In genomic region chr6:168226095-168226781, GRCh38 we compare ENCODE assay signal across 21 cellular contexts.
DNase-seq lines count a peak whose midpoint lies in the region; ATAC-seq, FAIRE-seq and TF ChIP-seq lines count a peak whose summit lies in the region.
"Had no signal": no experiment of that assay in that cellular context is flagged by ENCODE, and none has a peak within 500 bp of the region (broad histone marks: within the 10 kb centered on the region; RNA-seq: fewer than 3 reads in every experiment).

No MANE protein-coding gene starts in this region.

- intact Hi-C loops in HepG2 (cut with micrococcal nuclease; ENCODE audit: unreplicated experiment) (loop anchor here (2.0 kb wide), 1 partner anchor 49 kb away; no protein-coding TSS in a partner anchor), sciatic nerve (cut with DNase I) (no loop called here)

- in situ Hi-C loops in HepG2 (cut with HindIII; ENCODE audit: extremely low pct_ligation_motif_present, low pct_unique_long_range_greater_than_20kb): no loop called here

- TF ChIP-seq EP300 in gastroesophageal sphincter (IDR thresholded peaks at IDR 0.05): no peak
- no peak for TF ChIP-seq EP300 in HepG2 (IDR thresholded peaks at IDR 0.05; ENCODE audit: low read depth in 2 of 2, low read length in 2 of 2)
- no peak for TF ChIP-seq EP300 in HepG2 (CRISPR knock-in tag; IDR thresholded peaks at IDR 0.05; ENCODE audit: borderline replicate concordance)

- BruUV-seq in HepG2 (replicated peaks; lab: Mats Ljungman, UMichigan): no TSS peak

- DNase-seq in HuH-7 (ENCODE audit: low spot score) (peak; percentile 79), HepG2 (ENCODE audit: low spot score) (no peak), sciatic nerve (ENCODE audit: low spot score) (no peak), smooth muscle cell (lab: John Stamatoyannopoulos, UW; ENCODE audit: unreplicated experiment) (no peak), SJCRH30 (no peak)
- DNase-seq in stimulated activated naive CD8-positive, alpha-beta T cell treated with anti-CD3 and anti-CD28 coated beads, Interleukin-15, Interleukin-2, amounts not matched to agents 100 U/mL and 50 U/mL, for 24 hours: no peak
- DNase-seq: activated CD4-positive, alpha-beta T cell treated with anti-CD3 and anti-CD28 coated beads for 48 hours; CD4-positive, CD25-positive, alpha-beta regulatory T cell; effector memory CD4-positive, alpha-beta T cell; MV-4-11; NCI-H1694; NCI-H748 treated with DMSO at 0.1 percent for 48 hours; nephron progenitor cell; stimulated activated CD8-positive, alpha-beta memory T cell treated with anti-CD3 and anti-CD28 coated beads, Interleukin-4, amount 100 ng/mL, for 48 hours; T-helper 1 cell had no signal

- 0 out of 2 replicates have a peak, but pooled peaks have one; percentile 14 for TF ChIP-seq RAD21 in HepG2 (CRISPR knock-in tag; IDR thresholded peaks at IDR 0.05)

- H3K9me3 ChIP-seq in gastroesophageal sphincter (no peaks in the 10 kb centered on the region), HepG2 (ENCODE audit: low read length) (no peaks in the 10 kb centered on the region), smooth muscle cell (replicated peaks; ENCODE audit: low read depth) (no peaks in the 10 kb centered on the region), SJCRH30 (replicated peaks) (no peaks in the 10 kb centered on the region)
- H3K9me3 ChIP-seq: prostate gland had no signal

- 9 to 21% methylated on average over 5 to 6 of the region's 10 CpGs for WGBS in gastroesophageal sphincter (ENCODE audit: low coverage in 1 of 2), 2 donors
- WGBS in HepG2 (ENCODE audit: low lambda C conversion rate): 29% methylated on average over 10 of the region's 10 CpGs
- whole genome bisulfite sequencing in smooth muscle cell (ENCODE audit: low lambda C conversion rate): 76% methylated on average over 10 of the region's 10 CpGs

- no peaks in the 10 kb centered on the region for H3K79me2 ChIP-seq in HepG2 (ENCODE audit: insufficient read depth, low read length)
- H3K79me2 ChIP-seq in smooth muscle cell (ENCODE audit: low read depth): no peaks in the 10 kb centered on the region

- H3K4me2 ChIP-seq in HepG2 (ENCODE audit: low read depth, low read length): peak overlapping the region; percentile 33; the same call in 1 of the 2 replicates
- H3K4me2 ChIP-seq in smooth muscle cell: no peak overlapping the region
- H3K4me2 ChIP-seq: KMS-11 had no signal

- no peak for TF ChIP-seq CTCF in gastroesophageal sphincter (IDR thresholded peaks at IDR 0.05)
- TF ChIP-seq CTCF in HepG2 (CRISPR knock-in tag; IDR thresholded peaks at IDR 0.05): peak; percentile 65
- TF ChIP-seq CTCF in smooth muscle cell (IDR thresholded peaks at IDR 0.05; ENCODE audit: borderline replicate concordance, insufficient read depth, poor library complexity, severe bottlenecking): no peak

- no peak overlapping the region for H2AFZ ChIP-seq in HepG2 (ENCODE audit: low read length)
- H2AFZ ChIP-seq in smooth muscle cell (ENCODE audit: low read depth): no peak overlapping the region

- no peaks in the 10 kb centered on the region for H3K36me3 ChIP-seq in gastroesophageal sphincter
- H3K36me3 ChIP-seq in HepG2 (replicated peaks in 1 of 2; ENCODE audit: control insufficient read depth in 1 of 2, insufficient read depth in 2 of 2, low read length in 2 of 2): no peaks in the 10 kb centered on the region
- H3K36me3 ChIP-seq in smooth muscle cell (ENCODE audit: low read depth): no peaks in the 10 kb centered on the region
- H3K36me3 ChIP-seq in SJCRH30: no peaks in the 10 kb centered on the region
- H3K36me3 ChIP-seq: prostate gland had no signal

- H3K27ac ChIP-seq in gastroesophageal sphincter: peak overlapping the region in 3 of 4 donors; percentile 39 to 70 (median 52)
- no peak overlapping the region for H3K27ac ChIP-seq in HepG2 (ENCODE audit: extremely low read length, insufficient read depth, low read length)
- no peak overlapping the region for H3K27ac ChIP-seq in smooth muscle cell (ENCODE audit: low read depth)
- H3K27ac ChIP-seq in SJCRH30: no peak overlapping the region
- H3K27ac ChIP-seq: KMS-11 had no signal

- H3K4me1 ChIP-seq in gastroesophageal sphincter: peaks cover 0 to 23% (median 7%) of the 10 kb centered on the region in 3 donors
- peaks cover 14% of the 10 kb centered on the region for H3K4me1 ChIP-seq in HepG2 (ENCODE audit: insufficient read depth, low read length)
- H3K4me1 ChIP-seq in smooth muscle cell (ENCODE audit: low read depth): peaks cover 10% of the 10 kb centered on the region
- no peaks in the 10 kb centered on the region; the same call in 1 of the 2 replicates for H3K4me1 ChIP-seq in SJCRH30
- H3K4me1 ChIP-seq: prostate gland had no signal

- POLR2A ChIA-PET in HepG2 (lab: Yijun Ruan, JAX): no interaction called here

- CTCF ChIA-PET in HepG2 (lab: Yijun Ruan, JAX; ENCODE audit: low intra/inter-chr PET ratio, low total read pairs): no interaction called here

- H3K4me3 ChIP-seq in gastroesophageal sphincter: no peak overlapping the region
- H3K4me3 ChIP-seq in HepG2 (replicated peaks in 1 of 3; ENCODE audit: insufficient read depth in 1 of 3, low read depth in 2 of 3, low read length in 3 of 3): no peak overlapping the region
- no peak overlapping the region for H3K4me3 ChIP-seq in smooth muscle cell
- no peak overlapping the region for H3K4me3 ChIP-seq in SJCRH30
- H3K4me3 ChIP-seq: prostate gland had no signal

- H3K27me3 ChIP-seq in gastroesophageal sphincter: no peaks in the 10 kb centered on the region
- H3K27me3 ChIP-seq in HepG2 (ENCODE audit: control insufficient read depth in 1 of 2, insufficient read depth in 2 of 2, low read length in 2 of 2): peaks cover 7 to 50% of the 10 kb centered on the region in 2 experiments; a peak in 4 of 5 replicates
- peaks cover 10% of the 10 kb centered on the region for H3K27me3 ChIP-seq in smooth muscle cell (ENCODE audit: low read depth)
- peaks cover 13% of the 10 kb centered on the region; the same call in 1 of the 2 replicates for H3K27me3 ChIP-seq in SJCRH30

- FAIRE-seq in HepG2 (lab: Jason Lieb, UNC): no peak
- FAIRE-seq: G401.6 had no signal

- no peak overlapping the region for H3K9ac ChIP-seq in HepG2 (ENCODE audit: insufficient read depth, low read depth, low read length)
- no peak overlapping the region for H3K9ac ChIP-seq in smooth muscle cell (ENCODE audit: low read depth)
- H3K9ac ChIP-seq: KMS-11 had no signal

- no peaks in the 10 kb centered on the region for H4K20me1 ChIP-seq in HepG2 (ENCODE audit: insufficient read depth, low read length)
- H4K20me1 ChIP-seq in smooth muscle cell (ENCODE audit: low read depth): no peaks in the 10 kb centered on the region

- no peak for TF ChIP-seq POLR2A in gastroesophageal sphincter (IDR thresholded peaks at IDR 0.05)
- TF ChIP-seq POLR2A in HepG2 (IDR thresholded peaks at IDR 0.05; ENCODE audit: insufficient read depth in 1 of 2, low read depth in 2 of 2, low read length in 2 of 2): no peak

- ATAC-seq in gastroesophageal sphincter (peak; percentile 60), HepG2 (peak; percentile 58), sciatic nerve (peak; percentile 23), HG02571 (IDR thresholded peaks at IDR 0.05; ENCODE audit: unreplicated experiment) (no peak)
- ATAC-seq in stimulated activated naive CD8-positive, alpha-beta T cell treated with anti-CD3 and anti-CD28 coated beads, Interleukin-15, Interleukin-2, amounts not matched to agents 100 U/mL and 50 U/mL, for 24 hours: no peak
- ATAC-seq: activated naive CD4-positive, alpha-beta T cell treated with anti-CD3 and anti-CD28 coated beads, Interleukin-2, amount 50 U/mL, for 72 hours had no signal

- no peaks in the 10 kb centered on the region for H3F3A ChIP-seq in smooth muscle cell (ENCODE audit: low read depth)

TF ChIP-seq in HepG2, 621 proteins besides CTCF, POLR2A, EP300 and RAD21 (continues in another document):
- TF ChIP-seq, protein P1, sequence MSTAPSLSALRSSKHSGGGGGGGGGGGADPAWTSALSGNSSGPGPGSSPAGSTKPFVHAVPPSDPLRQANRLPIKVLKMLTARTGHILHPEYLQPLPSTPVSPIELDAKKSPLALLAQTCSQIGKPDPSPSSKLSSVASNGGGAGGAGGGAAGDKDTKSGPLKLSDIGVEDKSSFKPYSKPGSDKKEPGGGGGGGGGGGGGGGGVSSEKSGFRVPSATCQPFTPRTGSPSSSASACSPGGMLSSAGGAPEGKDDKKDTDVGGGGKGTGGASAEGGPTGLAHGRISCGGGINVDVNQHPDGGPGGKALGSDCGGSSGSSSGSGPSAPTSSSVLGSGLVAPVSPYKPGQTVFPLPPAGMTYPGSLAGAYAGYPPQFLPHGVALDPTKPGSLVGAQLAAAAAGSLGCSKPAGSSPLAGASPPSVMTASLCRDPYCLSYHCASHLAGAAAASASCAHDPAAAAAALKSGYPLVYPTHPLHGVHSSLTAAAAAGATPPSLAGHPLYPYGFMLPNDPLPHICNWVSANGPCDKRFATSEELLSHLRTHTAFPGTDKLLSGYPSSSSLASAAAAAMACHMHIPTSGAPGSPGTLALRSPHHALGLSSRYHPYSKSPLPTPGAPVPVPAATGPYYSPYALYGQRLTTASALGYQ (CRISPR knock-in tag; IDR thresholded peaks at IDR 0.05): no peak
- TF ChIP-seq FOXP1 (IDR thresholded peaks at IDR 0.05) (no peak), FOXP1 (CRISPR knock-in tag; IDR thresholded peaks at IDR 0.05) (no peak), ZNF891 (CRISPR knock-in tag; IDR thresholded peaks at IDR 0.05) (no peak), HNRNPK (IDR thresholded peaks at IDR 0.05; ENCODE audit: low read depth, low read length, poor library complexity, severe bottlenecking) (peak; percentile 49), STAG1 (CRISPR knock-in tag; IDR thresholded peaks at IDR 0.05) (peak; percentile 73), RFXAP (CRISPR knock-in tag; IDR thresholded peaks at IDR 0.05; ENCODE audit: borderline replicate concordance) (no peak)
- TF ChIP-seq, protein P2, sequence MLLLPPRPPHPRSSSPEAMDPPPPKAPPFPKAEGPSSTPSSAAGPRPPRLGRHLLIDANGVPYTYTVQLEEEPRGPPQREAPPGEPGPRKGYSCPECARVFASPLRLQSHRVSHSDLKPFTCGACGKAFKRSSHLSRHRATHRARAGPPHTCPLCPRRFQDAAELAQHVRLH (CRISPR knock-in tag; IDR thresholded peaks at IDR 0.05; ENCODE audit: borderline replicate concordance, low read depth): 0 out of 2 replicates have a peak, but pooled peaks have one; percentile 12
- TF ChIP-seq, protein P3, sequence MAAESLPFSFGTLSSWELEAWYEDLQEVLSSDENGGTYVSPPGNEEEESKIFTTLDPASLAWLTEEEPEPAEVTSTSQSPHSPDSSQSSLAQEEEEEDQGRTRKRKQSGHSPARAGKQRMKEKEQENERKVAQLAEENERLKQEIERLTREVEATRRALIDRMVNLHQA (CRISPR knock-in tag; IDR thresholded peaks at IDR 0.05): no peak

Comparison
In these comparisons a context has a peak if more than half of its experiments do, and no peak if none do; other contexts are left out.
1. ATAC-seq: peak in gastroesophageal sphincter (single experiment), HepG2 (single experiment) and sciatic nerve (single experiment); none in stimulated activated naive CD8-positive, alpha-beta T cell treated with anti-CD3 and anti-CD28 coated beads, Interleukin-15, Interleukin-2, amounts not matched to agents 100 U/mL and 50 U/mL, for 24 hours (single experiment) and HG02571 (single experiment).
2. H3K27ac ChIP-seq: peak in gastroesophageal sphincter (3 of 4); none in HepG2 (single experiment), smooth muscle cell (single experiment) and SJCRH30 (single experiment).